In the genomic region with DNA sequence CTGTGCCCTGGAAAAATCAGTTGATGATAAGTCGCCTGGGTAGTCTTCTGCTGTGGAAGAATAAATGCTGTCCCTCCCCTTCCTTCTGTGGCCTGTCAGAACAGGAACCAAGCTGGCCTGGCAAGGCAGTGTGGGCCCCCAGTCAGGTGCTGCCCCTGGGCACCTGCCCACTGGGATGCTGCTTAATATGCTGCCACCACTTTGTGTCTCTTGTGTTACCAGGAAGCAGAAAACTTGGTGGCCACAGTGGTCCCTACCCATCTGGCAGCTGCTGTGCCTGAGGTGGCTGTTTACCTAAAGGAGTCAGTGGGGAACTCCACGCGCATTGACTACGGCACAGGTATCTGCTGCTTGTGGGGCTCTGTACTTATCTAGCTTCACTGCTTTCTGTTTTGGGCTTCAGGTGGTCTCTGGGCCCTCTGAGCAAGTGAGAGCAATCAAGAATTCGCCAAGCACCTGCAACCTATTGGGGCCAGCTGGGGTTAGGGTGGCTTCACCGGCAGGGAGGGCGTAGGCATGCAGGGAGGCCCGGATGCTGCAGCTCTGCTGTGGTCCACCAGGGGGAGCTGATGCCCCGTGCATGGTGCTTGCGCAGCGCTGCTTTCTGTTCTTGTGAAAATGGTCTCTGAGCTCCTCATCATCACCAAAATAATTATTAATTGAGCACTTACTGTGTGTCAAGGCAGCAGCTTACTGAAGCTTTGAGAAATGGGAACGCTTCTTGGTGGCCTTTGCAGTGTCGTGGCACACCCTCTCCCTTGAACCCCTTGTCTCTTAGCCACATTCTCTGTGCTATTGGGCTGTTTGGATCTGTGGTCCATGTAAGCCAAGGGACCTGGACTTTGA, we compare ENCODE assay signal across 8 cellular contexts. TPM values are rescaled to one million over a fixed set of nuclear protein-coding genes. Genes with fewer than 3 reads are reported as not detected.
DNase-seq lines count a peak whose midpoint lies in the region; ATAC-seq, FAIRE-seq and TF ChIP-seq lines count a peak whose summit lies in the region.

No MANE protein-coding gene starts in this region.

- FAIRE-seq in HTR-8/SVneo (lab: Jason Lieb, UNC): no peak

- no peaks in the 10 kb centered on the region for H3K9me3 ChIP-seq in SK-N-SH
- H3K9me3 ChIP-seq in upper lobe of right lung: no peaks in the 10 kb centered on the region

- H3K9me2 ChIP-seq in SK-N-SH: no peaks in the 10 kb centered on the region

- H3K4me3 ChIP-seq in GM12864 (ENCODE audit: low read depth, low read length) (no peak overlapping the region), SK-N-SH (ENCODE audit: low read depth in 2 of 2, low read length in 1 of 2) (no peak overlapping the region), upper lobe of right lung (no peak overlapping the region)

- intact Hi-C loops in upper lobe of right lung (cut with DNase I): no loop called here

- no peak overlapping the region for H3K9ac ChIP-seq in SK-N-SH

- H3K36me3 ChIP-seq in SK-N-SH (replicated peaks in 1 of 2; ENCODE audit: control insufficient read depth in 1 of 2, insufficient read depth in 2 of 2, low read length in 1 of 2) (peaks cover 19 to 36% of the 10 kb centered on the region in 2 experiments), upper lobe of right lung (peaks cover 71% of the 10 kb centered on the region)

- H3K4me2 ChIP-seq in SK-N-SH: no peak overlapping the region

- peak; percentile 85 for TF ChIP-seq RAD21 in SK-N-SH (IDR thresholded peaks at IDR 0.05; ENCODE audit: low read length)

- H3K27ac ChIP-seq in SK-N-SH (ENCODE audit: low read depth in 2 of 2, low read length in 1 of 2) (no peak overlapping the region), upper lobe of right lung (no peak overlapping the region)

- CTCF ChIA-PET in SK-N-SH (lab: Yijun Ruan, JAX): interaction anchor here (0.6 to 16.0 kb wide), 51 partner anchors 10 to 659 kb away, joined by 3 to 211 read pairs (median 5); a partner anchor contains a TSS

- no peaks in the 10 kb centered on the region for H4K20me1 ChIP-seq in SK-N-SH (ENCODE audit: insufficient read depth)

- H2AFZ ChIP-seq in SK-N-SH (ENCODE audit: low read depth): no peak overlapping the region

- DNase-seq in GM12864 (ENCODE audit: low read depth) (no peak), HTR-8/SVneo (ENCODE audit: insufficient read length, low spot score) (peak; percentile 76), SK-N-SH (peak; percentile 91), activated gamma-delta T cell treated with Interleukin-2 at 50 U/mL for 16 hours (peak; percentile 87), germinal center (ENCODE audit: low spot score) (peak; percentile 90), pons (ENCODE audit: low spot score) (peak; percentile 42), upper lobe of right lung (peak; percentile 90)

- H3K4me1 ChIP-seq in SK-N-SH (ENCODE audit: control insufficient read depth in 1 of 2, insufficient read depth in 2 of 2, low read depth in 1 of 2, low read length in 1 of 2) (peaks cover 0 to 11% of the 10 kb centered on the region in 2 experiments; a peak in 1 of 4 replicates), upper lobe of right lung (peaks cover 3% of the 10 kb centered on the region)

- 0 out of 2 replicates have a peak, but pooled peaks cover 9% of the 10 kb centered on the region for H3K79me2 ChIP-seq in SK-N-SH (ENCODE audit: insufficient read depth)

- H3F3A ChIP-seq in SK-N-SH (replicated peaks; ENCODE audit: insufficient read depth): peaks cover 4% of the 10 kb centered on the region

- H3K27me3 ChIP-seq in SK-N-SH (ENCODE audit: insufficient read depth) (no peaks in the 10 kb centered on the region), upper lobe of right lung (no peaks in the 10 kb centered on the region)

- ATAC-seq in upper lobe of right lung (peak; percentile 97), GM18870 (IDR thresholded peaks at IDR 0.05; ENCODE audit: unreplicated experiment) (no peak)

- no peak for TF ChIP-seq EP300 in SK-N-SH (IDR thresholded peaks at IDR 0.05; ENCODE audit: borderline replicate concordance in 1 of 2, low read depth in 1 of 2, low read length in 1 of 2)

- POLR2A ChIA-PET in SK-N-SH (lab: Yijun Ruan, JAX): interaction anchor here (1.0 to 1.2 kb wide), 5 partner anchors 11 to 494 kb away, joined by 3 to 5 read pairs (median 4); a partner anchor contains a TSS

- 34% methylated on average over 11 of the region's 13 CpGs for WGBS in SK-N-SH (ENCODE audit: low lambda C conversion rate)

- TF ChIP-seq CTCF in GM12864 (IDR thresholded peaks at IDR 0.05; ENCODE audit: low read depth, low read length, missing control alignments) (peak; percentile 100), SK-N-SH (IDR thresholded peaks at IDR 0.05) (peak; percentile 97), upper lobe of right lung (IDR thresholded peaks at IDR 0.05) (peak; percentile 99)

TF ChIP-seq in SK-N-SH, 30 proteins besides CTCF, POLR2A, EP300 and RAD21:
- TF ChIP-seq TEAD4 (IDR thresholded peaks at IDR 0.05; ENCODE audit: borderline replicate concordance, insufficient read depth) (no peak), SMC3 (IDR thresholded peaks at IDR 0.05; ENCODE audit: low read depth, low read length) (peak; percentile 78), NRF1 (IDR thresholded peaks at IDR 0.05; ENCODE audit: low read depth, low read length) (peak; percentile 36; the same call in 1 of the 2 replicates)

RNA-seq across cellular contexts. Expression of a gene that starts 20.3 kb away (rescaled TPM):
- polyA plus RNA-seq in SK-N-SH (2012; rRNA removed): 130 and 149 TPM in 2 replicates
- 92.2 and 118 TPM in 2 replicates for polyA plus RNA-seq in SK-N-SH (2012; cell fraction: cytosol; rRNA removed)
- 127 and 164 TPM in 2 replicates for polyA plus RNA-seq in SK-N-SH (2012; cell fraction: nucleus; rRNA removed)
- 115 TPM for total RNA-seq in upper lobe of right lung

RNA-seq across cellular contexts. Expression of a gene that starts 20.9 kb away (rescaled TPM):
- polyA plus RNA-seq in SK-N-SH (2012; rRNA removed): 29.7 and 44.5 TPM in 2 replicates
- polyA plus RNA-seq in SK-N-SH (2012; cell fraction: cytosol; rRNA removed): 20.8 and 32.9 TPM in 2 replicates
- 59.3 and 67.2 TPM in 2 replicates for polyA plus RNA-seq in SK-N-SH (2012; cell fraction: nucleus; rRNA removed)
- 22.8 TPM for total RNA-seq in upper lobe of right lung

RNA-seq across cellular contexts. Expression of a gene that starts 46.5 kb away (rescaled TPM):
- 8.9 and 16.2 TPM in 2 replicates for polyA plus RNA-seq in SK-N-SH (2012; rRNA removed)
- 6.6 and 9.6 TPM in 2 replicates for polyA plus RNA-seq in SK-N-SH (2012; cell fraction: cytosol; rRNA removed)
- 22.0 and 25.7 TPM in 2 replicates for polyA plus RNA-seq in SK-N-SH (2012; cell fraction: nucleus; rRNA removed)
- 9.6 TPM for total RNA-seq in upper lobe of right lung

RNA-seq across cellular contexts. Expression of a gene that starts 50.6 kb away (rescaled TPM):
- 19.9 and 20.4 TPM in 2 replicates for polyA plus RNA-seq in SK-N-SH (2012; rRNA removed)
- polyA plus RNA-seq in SK-N-SH (2012; cell fraction: cytosol; rRNA removed): 11.7 and 17.0 TPM in 2 replicates
- 20.2 and 29.0 TPM in 2 replicates for polyA plus RNA-seq in SK-N-SH (2012; cell fraction: nucleus; rRNA removed)
- 13.2 TPM for total RNA-seq in upper lobe of right lung
